Comparison of ENCODE assay signal across 8 cellular contexts in the genomic region with DNA sequence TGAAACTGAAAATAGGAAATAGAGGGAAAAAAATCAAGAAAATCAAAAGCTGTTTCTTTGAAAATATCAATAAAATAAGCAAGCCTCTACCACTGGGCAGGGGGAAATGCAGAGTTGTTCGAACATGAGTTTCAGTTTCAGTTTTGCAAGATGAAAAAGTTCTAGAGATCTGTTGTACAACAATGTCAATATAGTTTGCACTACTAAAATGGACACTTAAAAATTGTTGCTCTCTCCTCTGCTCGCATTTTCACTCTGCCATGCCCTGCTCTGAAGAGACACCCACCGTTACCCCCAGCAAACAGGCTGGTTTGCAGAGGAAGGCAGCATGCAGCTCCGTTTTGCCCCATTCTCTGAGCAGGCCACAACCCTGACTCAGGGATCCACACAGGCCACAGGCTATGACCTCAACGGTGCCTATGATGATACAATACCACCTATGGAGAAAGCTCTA.
A peak's percentile ranks its signal among the peaks of the same experiment; 100 is the strongest.
DNase-seq lines count a peak whose midpoint lies in the region; ATAC-seq and TF ChIP-seq lines count a peak whose summit lies in the region.

No MANE protein-coding gene starts in this region.

- H3K4me3 Mint-ChIP-seq in HFFc6, result peak overlapping the region; percentile 62
- peak overlapping the region; percentile 85 for H3K4me3 Mint-ChIP-seq in activated CD4-positive, alpha-beta T cell treated with anti-CD3 and anti-CD28 coated beads, Interleukin-2, amount 10 ng/mL, durations not matched to agents 24 days and 14 days

- peaks cover 0 to 21% (median 0%) of the 10 kb centered on the region in 9 donors for H3K4me1 ChIP-seq in heart right ventricle

- peak overlapping the region in 8 of 10 donors; percentile 13 to 41 (median 34) for H3K4me3 ChIP-seq in heart right ventricle

- ATAC-seq in heart right ventricle (peak in 3 of 8 donors; percentile 48 to 63 (median 55)), GM21526 (IDR thresholded peaks at IDR 0.05; ENCODE audit: low FRiP score, unreplicated experiment) (no peak)

- TF ChIP-seq CTCF in HFFc6 (IDR thresholded peaks at IDR 0.05) (no peak), heart right ventricle (IDR thresholded peaks at IDR 0.05) (no peak)

- H3K9me3 Mint-ChIP-seq in HFFc6, result peaks cover 25% of the 10 kb centered on the region
- H3K9me3 Mint-ChIP-seq in activated CD4-positive, alpha-beta T cell treated with anti-CD3 and anti-CD28 coated beads, Interleukin-2, amount 10 ng/mL, durations not matched to agents 24 days and 14 days, result no peaks in the 10 kb centered on the region

- H3K27me3 Mint-ChIP-seq in HFFc6 (ENCODE audit: insufficient read depth), result peaks cover 2% of the 10 kb centered on the region; the same call in 1 of the 2 replicates
- H3K27me3 Mint-ChIP-seq in activated CD4-positive, alpha-beta T cell treated with anti-CD3 and anti-CD28 coated beads, Interleukin-2, amount 10 ng/mL, durations not matched to agents 24 days and 14 days, result no peaks in the 10 kb centered on the region

- peaks cover 35% of the 10 kb centered on the region for H3K4me1 Mint-ChIP-seq in HFFc6 (ENCODE audit: low read depth)
- H3K4me1 Mint-ChIP-seq in activated CD4-positive, alpha-beta T cell treated with anti-CD3 and anti-CD28 coated beads, Interleukin-2, amount 10 ng/mL, durations not matched to agents 24 days and 14 days, result peaks cover 27% of the 10 kb centered on the region

- peaks cover 0 to 5% (median 0%) of the 10 kb centered on the region in 11 donors for H3K9me3 ChIP-seq in heart right ventricle

- WGBS in heart right ventricle, 2 donors, result 52 to 65% methylated on average over 5 of the region's 5 CpGs

- peaks cover 75% of the 10 kb centered on the region for H3K36me3 Mint-ChIP-seq in HFFc6 (ENCODE audit: low read depth)
- peaks cover 51% of the 10 kb centered on the region for H3K36me3 Mint-ChIP-seq in activated CD4-positive, alpha-beta T cell treated with anti-CD3 and anti-CD28 coated beads, Interleukin-2, amount 10 ng/mL, durations not matched to agents 24 days and 14 days (ENCODE audit: low read depth)

- DNase-seq in HFFc6 (no peak), heart right ventricle (no peak), Ammon's horn (ENCODE audit: low spot score) (no peak), SHP77 treated with DMSO at 0.1 percent for 48 hours (lab: John Stamatoyannopoulos, UW) (no peak), mesenteric fat pad (ENCODE audit: low spot score) (no peak)
- DNase-seq in activated CD4-positive, alpha-beta T cell treated with anti-CD3 and anti-CD28 coated beads, Interleukin-2, amount 10 ng/mL, durations not matched to agents 24 days and 14 days, result peak; percentile 84
- DNase-seq in stimulated activated CD8-positive, alpha-beta memory T cell treated with anti-CD3 and anti-CD28 coated beads, Interleukin-2, amount 100 ng/mL, for 1 hour (ENCODE audit: low read depth in 2 of 2), result peak; percentile 10 to 15

- peak overlapping the region; percentile 18; the same call in 1 of the 2 replicates for H3K27ac Mint-ChIP-seq in HFFc6
- H3K27ac Mint-ChIP-seq in activated CD4-positive, alpha-beta T cell treated with anti-CD3 and anti-CD28 coated beads, Interleukin-2, amount 10 ng/mL, durations not matched to agents 24 days and 14 days, result peak overlapping the region; percentile 91

- no peaks in the 10 kb centered on the region for H3K27me3 ChIP-seq in heart right ventricle

- intact Hi-C loops in activated CD4-positive, alpha-beta T cell treated with anti-CD3 and anti-CD28 coated beads, Interleukin-2, amount 10 ng/mL, durations not matched to agents 24 days and 14 days (cut with micrococcal nuclease), result loop anchor here (10.0 kb wide), 2 partner anchors 64 to 256 kb away; a partner anchor contains a TSS
- intact Hi-C loops in heart right ventricle (cut with DNase I), result no loop called here

- peaks cover 0 to 63% (median 7%) of the 10 kb centered on the region in 9 donors for H3K36me3 ChIP-seq in heart right ventricle

- peak overlapping the region in 5 of 10 donors; percentile 11 to 60 (median 27) for H3K27ac ChIP-seq in heart right ventricle

Comparison
In these comparisons a context has a peak if more than half of its experiments do, and no peak if none do; other contexts are left out.
1. DNase-seq: peak in activated CD4-positive, alpha-beta T cell treated with anti-CD3 and anti-CD28 coated beads, Interleukin-2, amount 10 ng/mL, durations not matched to agents 24 days and 14 days (single experiment) and stimulated activated CD8-positive, alpha-beta memory T cell treated with anti-CD3 and anti-CD28 coated beads, Interleukin-2, amount 100 ng/mL, for 1 hour (2 of 2); none in HFFc6 (single experiment), heart right ventricle (0 of 2), Ammon's horn (single experiment), SHP77 treated with DMSO at 0.1 percent for 48 hours (single experiment) and mesenteric fat pad (single experiment).